Comparison of ENCODE assay signal across 1 cellular context in the genomic region with DNA sequence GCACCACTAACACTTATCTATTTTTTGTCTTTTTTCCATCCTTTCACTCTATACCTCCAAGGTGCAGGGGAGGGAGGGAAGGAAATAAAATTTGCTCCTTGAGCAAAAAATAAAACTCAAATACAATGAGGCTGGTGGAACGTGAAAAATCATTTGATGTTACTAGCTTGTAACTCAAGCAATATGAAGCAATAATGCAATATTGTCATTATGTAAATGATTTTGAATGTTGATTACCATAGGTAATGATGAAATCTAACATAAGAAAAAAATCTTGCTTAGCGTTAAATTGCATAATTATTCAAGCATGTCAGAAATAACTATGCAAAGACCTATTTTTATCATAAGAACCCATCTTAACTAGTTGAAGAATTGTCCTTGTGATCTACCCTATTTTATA.
TF ChIP-seq lines count a peak whose summit lies in the region.

No MANE protein-coding gene starts in this region.

TF ChIP-seq in SK-N-SH treated with all-trans-retinoic acid at 6 μM for 48 hours, 23 proteins besides CTCF, POLR2A, EP300 and RAD21:
- TF ChIP-seq, protein P1, sequence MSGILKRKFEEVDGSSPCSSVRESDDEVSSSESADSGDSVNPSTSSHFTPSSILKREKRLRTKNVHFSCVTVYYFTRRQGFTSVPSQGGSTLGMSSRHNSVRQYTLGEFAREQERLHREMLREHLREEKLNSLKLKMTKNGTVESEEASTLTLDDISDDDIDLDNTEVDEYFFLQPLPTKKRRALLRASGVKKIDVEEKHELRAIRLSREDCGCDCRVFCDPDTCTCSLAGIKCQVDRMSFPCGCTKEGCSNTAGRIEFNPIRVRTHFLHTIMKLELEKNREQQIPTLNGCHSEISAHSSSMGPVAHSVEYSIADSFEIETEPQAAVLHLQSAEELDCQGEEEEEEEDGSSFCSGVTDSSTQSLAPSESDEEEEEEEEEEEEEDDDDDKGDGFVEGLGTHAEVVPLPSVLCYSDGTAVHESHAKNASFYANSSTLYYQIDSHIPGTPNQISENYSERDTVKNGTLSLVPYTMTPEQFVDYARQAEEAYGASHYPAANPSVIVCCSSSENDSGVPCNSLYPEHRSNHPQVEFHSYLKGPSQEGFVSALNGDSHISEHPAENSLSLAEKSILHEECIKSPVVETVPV (CRISPR knock-in tag; IDR thresholded peaks at IDR 0.05) = no peak
- no peak for TF ChIP-seq ZFP30 (CRISPR knock-in tag; IDR thresholded peaks at IDR 0.05)
